8 cellular contexts compared by ENCODE assay signal in genomic region chr16:13923703-13924298, GRCh38. TPM values are rescaled to one million over a fixed set of nuclear protein-coding genes. Genes with fewer than 3 reads are reported as not detected.
DNase-seq lines count a peak whose midpoint lies in the region; ATAC-seq, FAIRE-seq and TF ChIP-seq lines count a peak whose summit lies in the region.

No MANE protein-coding gene starts in this region.

- H3K4me3 ChIP-seq in adrenal gland, result no peak overlapping the region
- H3K4me3 ChIP-seq in vagina, result no peak overlapping the region

- peak; percentile 100 for FAIRE-seq in islet of Langerhans (lab: Jason Lieb, UNC)

- H3K9me3 Mint-ChIP-seq in activated naive CD4-positive, alpha-beta T cell treated with anti-CD3 and anti-CD28 coated beads for 36 hours, result no peaks in the 10 kb centered on the region
- no peaks in the 10 kb centered on the region for H3K9me3 Mint-ChIP-seq in activated naive CD4-positive, alpha-beta T cell treated with anti-CD3 and anti-CD28 coated beads, Interleukin-2, amount 50 U/mL, for 72 hours

- peak overlapping the region; percentile 53 for H3K27ac Mint-ChIP-seq in activated naive CD4-positive, alpha-beta T cell treated with anti-CD3 and anti-CD28 coated beads for 36 hours
- no peak overlapping the region for H3K27ac Mint-ChIP-seq in activated naive CD4-positive, alpha-beta T cell treated with anti-CD3 and anti-CD28 coated beads, Interleukin-2, amount 50 U/mL, for 72 hours

- peaks cover 0 to 7% of the 10 kb centered on the region in 2 donors for H3K36me3 ChIP-seq in adrenal gland (replicated peaks in 1 of 2)
- peaks cover 0 to 18% of the 10 kb centered on the region in 2 donors for H3K36me3 ChIP-seq in vagina

- no peak overlapping the region for H3K4me3 Mint-ChIP-seq in activated naive CD4-positive, alpha-beta T cell treated with anti-CD3 and anti-CD28 coated beads for 36 hours

- TF ChIP-seq CTCF in adrenal gland (IDR thresholded peaks at IDR 0.05) (peak; percentile 63 to 83 (median 73)), vagina (IDR thresholded peaks at IDR 0.05) (peak in 2 of 3 experiments; percentile 38 to 76)

- peaks cover 20% of the 10 kb centered on the region for H3K4me1 Mint-ChIP-seq in activated naive CD4-positive, alpha-beta T cell treated with anti-CD3 and anti-CD28 coated beads for 36 hours (ENCODE audit: low read depth)

- H3K4me1 ChIP-seq in adrenal gland (replicated peaks in 1 of 2) (peaks cover 31 to 51% of the 10 kb centered on the region in 2 donors), vagina (peaks cover 23% of the 10 kb centered on the region)

- H3K27me3 ChIP-seq in adrenal gland (no peaks in the 10 kb centered on the region), vagina (no peaks in the 10 kb centered on the region)

- H3K36me3 Mint-ChIP-seq in activated naive CD4-positive, alpha-beta T cell treated with anti-CD3 and anti-CD28 coated beads for 36 hours (ENCODE audit: low read depth), result peaks cover 11% of the 10 kb centered on the region
- H3K36me3 Mint-ChIP-seq in activated naive CD4-positive, alpha-beta T cell treated with anti-CD3 and anti-CD28 coated beads, Interleukin-2, amount 50 U/mL, for 72 hours, result peaks cover 6 to 11% of the 10 kb centered on the region in 2 donors

- DNase-seq in activated naive CD4-positive, alpha-beta T cell treated with anti-CD3 and anti-CD28 coated beads for 36 hours, result no peak
- no peak for DNase-seq in activated naive CD4-positive, alpha-beta T cell treated with anti-CD3 and anti-CD28 coated beads, Interleukin-2, amount 50 U/mL, for 72 hours (ENCODE audit: low spot score in 2 of 2)
- peak; percentile 58 for DNase-seq in NCI-H2029 (lab: John Stamatoyannopoulos, UW)
- no peak for DNase-seq in adrenal gland
- DNase-seq in vagina (ENCODE audit: extremely low spot score in 2 of 2), result no peak
- no peak for DNase-seq in stimulated activated CD4-positive, alpha-beta T cell treated with anti-CD3 and anti-CD28 coated beads, Interleukin-12 subunit alpha, Interleukin-12 subunit beta, amount 100 ng/mL, for 4 hours

- CTCF ChIA-PET in activated naive CD4-positive, alpha-beta T cell treated with anti-CD3 and anti-CD28 coated beads for 36 hours (lab: Charles Lee), result interaction anchor here (0.6 to 2.7 kb wide), 16 partner anchors 10 to 385 kb away, joined by 3 to 24 read pairs (median 4); no protein-coding TSS in a partner anchor

- WGBS in adrenal gland, 4 donors, result 30 to 35% (median 31%) methylated on average over 4 of the region's 4 CpGs

- intact Hi-C loops in activated naive CD4-positive, alpha-beta T cell treated with anti-CD3 and anti-CD28 coated beads for 36 hours (cut with micrococcal nuclease), result loop anchor here (1.0 to 2.0 kb wide), 3 partner anchors 325 to 606 kb away; no protein-coding TSS in a partner anchor
- intact Hi-C loops in adrenal gland (cut with DNase I) (loop anchor here (5.0 to 10.0 kb wide), 4 partner anchors 321 to 378 kb away; no protein-coding TSS in a partner anchor), vagina (cut with DNase I) (no loop called here)

- H3K27me3 Mint-ChIP-seq in activated naive CD4-positive, alpha-beta T cell treated with anti-CD3 and anti-CD28 coated beads for 36 hours (ENCODE audit: low read depth), result no peaks in the 10 kb centered on the region

- TF ChIP-seq POLR2A in adrenal gland (IDR thresholded peaks at IDR 0.05) (no peak), vagina (IDR thresholded peaks at IDR 0.05) (no peak)

- H3K27ac ChIP-seq in adrenal gland (peak overlapping the region in 2 of 5 donors; percentile 38 to 59), vagina (no peak overlapping the region)

- no peak for ATAC-seq in activated naive CD4-positive, alpha-beta T cell treated with anti-CD3 and anti-CD28 coated beads, Interleukin-2, amount 50 U/mL, for 72 hours
- ATAC-seq in HG03045 (IDR thresholded peaks at IDR 0.05; ENCODE audit: unreplicated experiment), result no peak

- H3K9me3 ChIP-seq in adrenal gland (replicated peaks in 1 of 3) (no peaks in the 10 kb centered on the region), vagina (no peaks in the 10 kb centered on the region)

RNA-seq across cellular contexts. Expression of gene ERCC4, which starts 3.8 kb away (rescaled TPM):
- total RNA-seq in activated naive CD4-positive, alpha-beta T cell treated with anti-CD3 and anti-CD28 coated beads for 36 hours, result 10 to 100 TPM; 10.3 to 10.7 TPM
- 10 to 100 TPM; 12.0 to 13.1 TPM for total RNA-seq in activated naive CD4-positive, alpha-beta T cell treated with anti-CD3 and anti-CD28 coated beads, Interleukin-2, amount 50 U/mL, for 72 hours
- total RNA-seq in adrenal gland (10 to 100 TPM in 7 of 8 donors, 1 to 10 TPM in 1; 7.0 to 27.9 (median 17.8) TPM), vagina (8.6 TPM)
- polyA plus RNA-seq in adrenal gland, result 10 to 100 TPM in 1 of 3 donors, 1 to 10 TPM in 2; 2.8 to 13.7 (median 3.1) TPM
